ENCODE assay signal across 17 cellular contexts in the genomic region with DNA sequence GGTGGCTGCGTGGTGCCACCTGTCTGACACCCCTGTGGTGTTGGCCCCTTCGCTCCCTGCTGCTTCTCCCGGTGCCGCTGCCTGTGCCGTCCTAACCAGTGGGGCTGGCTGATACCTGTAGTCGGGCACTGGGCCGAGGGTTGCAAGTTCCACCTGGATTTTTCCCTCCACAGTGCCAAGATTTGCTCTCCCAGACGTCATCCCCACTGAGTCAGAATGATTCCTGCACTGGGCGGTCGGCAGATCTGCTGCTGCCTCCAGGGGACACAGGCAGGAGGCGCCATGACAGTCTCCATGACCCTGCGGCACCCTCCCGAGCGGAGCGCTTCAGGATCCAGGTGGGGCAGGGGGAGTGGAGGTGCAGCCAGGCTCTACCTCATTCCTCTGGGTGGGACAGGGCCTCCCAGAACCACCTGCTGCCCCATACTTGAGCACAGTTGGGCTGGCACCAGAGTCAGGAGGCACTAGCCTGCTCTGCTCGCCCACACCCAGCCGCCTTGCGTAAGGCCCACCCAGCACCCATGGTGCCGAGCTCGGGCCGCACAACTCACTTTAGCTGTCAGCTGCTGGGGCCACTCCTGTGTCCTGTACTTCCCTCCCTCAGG.
A peak's percentile ranks its signal among the peaks of the same experiment; 100 is the strongest.
DNase-seq lines count a peak whose midpoint lies in the region; ATAC-seq and TF ChIP-seq lines count a peak whose summit lies in the region.
"Had no signal": no experiment of that assay in that cellular context is flagged by ENCODE, and none has a peak within 500 bp of the region (broad histone marks: within the 10 kb centered on the region; RNA-seq: fewer than 3 reads in every experiment).

No MANE protein-coding gene starts in this region.

- peaks cover 19% of the 10 kb centered on the region for H3K4me1 ChIP-seq in NT2/D1 (ENCODE audit: insufficient read depth, insufficient read length)

- H3K36me3 Mint-ChIP-seq in natural killer cell, result no peaks in the 10 kb centered on the region
- no peaks in the 10 kb centered on the region for H3K36me3 Mint-ChIP-seq in activated T-helper 1 cell treated with anti-CD3 and anti-CD28 coated beads, Interleukin-12 subunit alpha, Interleukin-12 subunit beta, Interleukin-2, Interleukin-4 antibody, amounts not matched to agents 30 ng/mL and 10 ng/mL and 1 ng/mL, durations not matched to agents 14 hours and 24 hours and 36 hours (ENCODE audit: low read depth)
- H3K36me3 Mint-ChIP-seq in stimulated activated naive B cell treated with anti-CD40 and anti-IgM and Interleukin-4, amounts not matched to agents 10 μg/mL and 1 μg/mL and 100 μg/mL, for 72 hours, result peaks cover 34 to 61% of the 10 kb centered on the region in 2 donors

- ATAC-seq in natural killer cell, result no peak
- no peak for ATAC-seq in HG02870 (IDR thresholded peaks at IDR 0.05; ENCODE audit: unreplicated experiment)
- no peak for ATAC-seq in stimulated activated naive B cell treated with anti-CD40 and anti-IgM and Interleukin-4, amounts not matched to agents 10 μg/mL and 1 μg/mL and 100 μg/mL, for 72 hours (replicated peaks)
- ATAC-seq in HG02798 (IDR thresholded peaks at IDR 0.05; ENCODE audit: poor library complexity, unreplicated experiment), result no peak
- ATAC-seq: effector memory CD8-positive, alpha-beta T cell; left colon had no signal

- no peaks in the 10 kb centered on the region for H3K27me3 Mint-ChIP-seq in natural killer cell (ENCODE audit: low read depth in 2 of 2)
- no peaks in the 10 kb centered on the region for H3K27me3 Mint-ChIP-seq in activated T-helper 1 cell treated with anti-CD3 and anti-CD28 coated beads, Interleukin-12 subunit alpha, Interleukin-12 subunit beta, Interleukin-2, Interleukin-4 antibody, amounts not matched to agents 30 ng/mL and 10 ng/mL and 1 ng/mL, durations not matched to agents 14 hours and 24 hours and 36 hours (ENCODE audit: insufficient read depth)
- no peaks in the 10 kb centered on the region for H3K27me3 Mint-ChIP-seq in stimulated activated naive B cell treated with anti-CD40 and anti-IgM and Interleukin-4, amounts not matched to agents 10 μg/mL and 1 μg/mL and 100 μg/mL, for 72 hours
- H3K27me3 Mint-ChIP-seq: effector memory CD8-positive, alpha-beta T cell had no signal

- DNase-seq in 8988T (peak; percentile 11), NT2/D1 (ENCODE audit: low read depth, low spot score) (no peak), epithelial cell of esophagus (ENCODE audit: low read depth) (peak; percentile 35), natural killer cell (peak; percentile 10)
- no peak for DNase-seq in activated T-helper 1 cell treated with anti-CD3 and anti-CD28 coated beads, Interleukin-12 subunit alpha, Interleukin-12 subunit beta, Interleukin-2, Interleukin-4 antibody, amounts not matched to agents 30 ng/mL and 10 ng/mL and 1 ng/mL, durations not matched to agents 14 hours and 24 hours and 36 hours (ENCODE audit: low spot score)
- DNase-seq in stimulated activated naive B cell treated with anti-CD40 and anti-IgM and Interleukin-4, amounts not matched to agents 10 μg/mL and 1 μg/mL and 100 μg/mL, for 72 hours, result no peak
- DNase-seq: DMS153; effector memory CD8-positive, alpha-beta T cell; glutamatergic neuron; left colon; NCI-H1694 treated with DMSO at 0.1 percent for 48 hours; NCI-H82; occipital lobe; SHP77; stimulated activated CD4-positive, alpha-beta T cell treated with anti-CD3 and anti-CD28 coated beads, Interleukin-15, amount 100 ng/mL, for 24 hours had no signal

- H3K27me3 ChIP-seq in NT2/D1 (ENCODE audit: insufficient read depth, insufficient read length), result no peaks in the 10 kb centered on the region

- H3K4me3 Mint-ChIP-seq in natural killer cell, result no peak overlapping the region
- H3K4me3 Mint-ChIP-seq in activated T-helper 1 cell treated with anti-CD3 and anti-CD28 coated beads, Interleukin-12 subunit alpha, Interleukin-12 subunit beta, Interleukin-2, Interleukin-4 antibody, amounts not matched to agents 30 ng/mL and 10 ng/mL and 1 ng/mL, durations not matched to agents 14 hours and 24 hours and 36 hours, result no peak overlapping the region
- no peak overlapping the region for H3K4me3 Mint-ChIP-seq in stimulated activated naive B cell treated with anti-CD40 and anti-IgM and Interleukin-4, amounts not matched to agents 10 μg/mL and 1 μg/mL and 100 μg/mL, for 72 hours
- H3K4me3 Mint-ChIP-seq: effector memory CD8-positive, alpha-beta T cell had no signal

- no peak for TF ChIP-seq CTCF in epithelial cell of esophagus (IDR thresholded peaks at IDR 0.05; ENCODE audit: insufficient read depth, low read depth, low read length, missing control alignments)
- no peak for TF ChIP-seq CTCF in natural killer cell (IDR thresholded peaks at IDR 0.05)

- H3K36me3 ChIP-seq in NT2/D1 (ENCODE audit: insufficient read depth, insufficient read length, low read length), result peaks cover 50% of the 10 kb centered on the region

- intact Hi-C loops in natural killer cell (cut with micrococcal nuclease), result no loop called here
- intact Hi-C loops in activated T-helper 1 cell treated with anti-CD3 and anti-CD28 coated beads, Interleukin-12 subunit alpha, Interleukin-12 subunit beta, Interleukin-2, Interleukin-4 antibody, amounts not matched to agents 30 ng/mL and 10 ng/mL and 1 ng/mL, durations not matched to agents 14 hours and 24 hours and 36 hours (cut with micrococcal nuclease), result no loop called here

- no peaks in the 10 kb centered on the region for H3K9me3 Mint-ChIP-seq in natural killer cell
- no peaks in the 10 kb centered on the region for H3K9me3 Mint-ChIP-seq in activated T-helper 1 cell treated with anti-CD3 and anti-CD28 coated beads, Interleukin-12 subunit alpha, Interleukin-12 subunit beta, Interleukin-2, Interleukin-4 antibody, amounts not matched to agents 30 ng/mL and 10 ng/mL and 1 ng/mL, durations not matched to agents 14 hours and 24 hours and 36 hours
- no peaks in the 10 kb centered on the region for H3K9me3 Mint-ChIP-seq in stimulated activated naive B cell treated with anti-CD40 and anti-IgM and Interleukin-4, amounts not matched to agents 10 μg/mL and 1 μg/mL and 100 μg/mL, for 72 hours
- H3K9me3 Mint-ChIP-seq: effector memory CD8-positive, alpha-beta T cell had no signal

- H3K4me3 ChIP-seq in NT2/D1 (ENCODE audit: insufficient read length, low read depth), result no peak overlapping the region
- H3K4me3 ChIP-seq in epithelial cell of esophagus (ENCODE audit: low read length), result no peak overlapping the region

- peak overlapping the region in 1 of 2 donors; percentile 41 for H3K27ac Mint-ChIP-seq in natural killer cell
- no peak overlapping the region for H3K27ac Mint-ChIP-seq in activated T-helper 1 cell treated with anti-CD3 and anti-CD28 coated beads, Interleukin-12 subunit alpha, Interleukin-12 subunit beta, Interleukin-2, Interleukin-4 antibody, amounts not matched to agents 30 ng/mL and 10 ng/mL and 1 ng/mL, durations not matched to agents 14 hours and 24 hours and 36 hours
- H3K27ac Mint-ChIP-seq in stimulated activated naive B cell treated with anti-CD40 and anti-IgM and Interleukin-4, amounts not matched to agents 10 μg/mL and 1 μg/mL and 100 μg/mL, for 72 hours, result no peak overlapping the region
- H3K27ac Mint-ChIP-seq: effector memory CD8-positive, alpha-beta T cell had no signal

- peak overlapping the region; percentile 4 for H3K9ac ChIP-seq in NT2/D1 (ENCODE audit: insufficient read length, low read depth)

- peaks cover 6 to 7% of the 10 kb centered on the region in 2 donors for H3K4me1 Mint-ChIP-seq in natural killer cell
- no peaks in the 10 kb centered on the region for H3K4me1 Mint-ChIP-seq in activated T-helper 1 cell treated with anti-CD3 and anti-CD28 coated beads, Interleukin-12 subunit alpha, Interleukin-12 subunit beta, Interleukin-2, Interleukin-4 antibody, amounts not matched to agents 30 ng/mL and 10 ng/mL and 1 ng/mL, durations not matched to agents 14 hours and 24 hours and 36 hours (ENCODE audit: low read depth)
- H3K4me1 Mint-ChIP-seq in stimulated activated naive B cell treated with anti-CD40 and anti-IgM and Interleukin-4, amounts not matched to agents 10 μg/mL and 1 μg/mL and 100 μg/mL, for 72 hours, result peaks cover 8 to 15% of the 10 kb centered on the region in 2 donors

- no peaks in the 10 kb centered on the region for H3K9me3 ChIP-seq in NT2/D1 (ENCODE audit: insufficient read depth, low read length)

Comparison
In these comparisons a context has a peak if more than half of its experiments do, and no peak if none do; other contexts are left out.
1. DNase-seq: peak in 8988T (single experiment), epithelial cell of esophagus (single experiment) and natural killer cell (single experiment); none in NT2/D1 (single experiment), activated T-helper 1 cell treated with anti-CD3 and anti-CD28 coated beads, Interleukin-12 subunit alpha, Interleukin-12 subunit beta, Interleukin-2, Interleukin-4 antibody, amounts not matched to agents 30 ng/mL and 10 ng/mL and 1 ng/mL, durations not matched to agents 14 hours and 24 hours and 36 hours (single experiment) and stimulated activated naive B cell treated with anti-CD40 and anti-IgM and Interleukin-4, amounts not matched to agents 10 μg/mL and 1 μg/mL and 100 μg/mL, for 72 hours (single experiment).